ENCODE assay signal across 20 cellular contexts in the genomic region with DNA sequence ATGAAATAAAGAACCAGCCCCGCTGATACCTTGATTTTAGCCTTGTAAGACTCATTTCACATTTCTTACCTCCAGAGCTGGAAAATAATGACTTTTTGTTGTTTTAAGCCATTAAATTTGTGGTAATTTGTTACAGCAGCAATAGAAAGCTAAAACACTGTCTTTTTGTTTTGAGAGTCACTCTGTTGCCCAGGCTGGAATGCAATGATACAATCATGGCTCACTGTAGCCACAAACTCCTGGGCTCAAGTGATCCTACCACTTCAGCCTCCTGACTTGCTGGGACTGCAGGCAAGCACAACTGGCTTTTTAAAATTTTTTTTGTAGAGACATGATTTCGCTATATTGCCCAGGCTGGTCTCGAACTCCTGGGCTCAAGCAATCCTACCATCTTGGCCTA.
"Had no signal": no experiment of that assay in that cellular context is flagged by ENCODE, and none has a peak within 500 bp of the region (broad histone marks: within the 10 kb centered on the region; RNA-seq: fewer than 3 reads in every experiment).

No MANE protein-coding gene starts in this region.

- H3K9me3 ChIP-seq: heart left ventricle, tibial artery, vagina had no signal

- H3K27me3 ChIP-seq: heart left ventricle, tibial artery, vagina had no signal

- H3K27ac Mint-ChIP-seq: activated naive CD4-positive, alpha-beta T cell treated with anti-CD3 and anti-CD28 coated beads, Interleukin-2, amount 10 ng/mL, durations not matched to agents 7 days and 5 days; activated T-helper 2 cell treated with anti-CD3 and anti-CD28 coated beads, Interferon-gamma antibody, Interleukin-2, Interleukin-4, amounts not matched to agents 10 μg/mL and 5 μg/mL and 100 μg/mL, durations not matched to agents 14 hours and 24 hours and 36 hours; brain; stimulated activated memory B cell treated with anti-CD40 and anti-IgM and Interleukin-4, amounts not matched to agents 10 μg/mL and 1 μg/mL and 100 μg/mL, for 72 hours had no signal

- FAIRE-seq: frontal cortex, kidney, TTC549 had no signal

- H3K9me3 Mint-ChIP-seq: activated T-helper 2 cell treated with anti-CD3 and anti-CD28 coated beads, Interferon-gamma antibody, Interleukin-2, Interleukin-4, amounts not matched to agents 10 μg/mL and 5 μg/mL and 100 μg/mL, durations not matched to agents 14 hours and 24 hours and 36 hours; stimulated activated memory B cell treated with anti-CD40 and anti-IgM and Interleukin-4, amounts not matched to agents 10 μg/mL and 1 μg/mL and 100 μg/mL, for 72 hours had no signal

- H3K36me3 ChIP-seq: heart left ventricle, tibial artery, vagina had no signal

- H3K27me3 Mint-ChIP-seq: activated naive CD4-positive, alpha-beta T cell treated with anti-CD3 and anti-CD28 coated beads, Interleukin-2, amount 10 ng/mL, durations not matched to agents 7 days and 5 days; brain had no signal

- H3K36me3 Mint-ChIP-seq: activated naive CD4-positive, alpha-beta T cell treated with anti-CD3 and anti-CD28 coated beads, Interleukin-2, amount 10 ng/mL, durations not matched to agents 7 days and 5 days; brain; stimulated activated memory B cell treated with anti-CD40 and anti-IgM and Interleukin-4, amounts not matched to agents 10 μg/mL and 1 μg/mL and 100 μg/mL, for 72 hours had no signal

- H3K4me1 ChIP-seq: heart left ventricle, tibial artery, vagina had no signal

- H3K4me3 ChIP-seq: heart left ventricle, tibial artery, vagina had no signal

- DNase-seq: activated CD4-positive, alpha-beta T cell treated with anti-CD3 and anti-CD28 coated beads, Interleukin-2, amount 50 U/mL, for 1 hour; activated CD4-positive, CD25-positive, alpha-beta regulatory T cell; activated naive CD4-positive, alpha-beta T cell treated with anti-CD3 and anti-CD28 coated beads, Interleukin-2, amount 10 ng/mL, durations not matched to agents 7 days and 5 days; activated T-cell treated with anti-CD3 and anti-CD28 coated beads for 4 hours; cerebellar nuclear complex; dermis blood vessel endothelial cell; heart left ventricle; midbrain; right cardiac atrium; stimulated activated CD4-positive, alpha-beta T cell treated with anti-CD3 and anti-CD28 coated beads, Interleukin-1b, Interleukin-23, amount 100 ng/mL, for 48 hours; T-helper 2 cell; tibial artery had no signal

- H3K4me3 Mint-ChIP-seq: activated naive CD4-positive, alpha-beta T cell treated with anti-CD3 and anti-CD28 coated beads, Interleukin-2, amount 10 ng/mL, durations not matched to agents 7 days and 5 days; brain; stimulated activated memory B cell treated with anti-CD40 and anti-IgM and Interleukin-4, amounts not matched to agents 10 μg/mL and 1 μg/mL and 100 μg/mL, for 72 hours had no signal

- ATAC-seq: esophagus mucosa; heart left ventricle; right cardiac atrium; stimulated activated memory B cell treated with anti-CD40 and anti-IgM and Interleukin-4, amounts not matched to agents 10 μg/mL and 1 μg/mL and 100 μg/mL, for 72 hours had no signal

- H3K4me1 Mint-ChIP-seq: activated naive CD4-positive, alpha-beta T cell treated with anti-CD3 and anti-CD28 coated beads, Interleukin-2, amount 10 ng/mL, durations not matched to agents 7 days and 5 days; stimulated activated memory B cell treated with anti-CD40 and anti-IgM and Interleukin-4, amounts not matched to agents 10 μg/mL and 1 μg/mL and 100 μg/mL, for 72 hours had no signal

- H3K27ac ChIP-seq: heart left ventricle, tibial artery, vagina had no signal
